In genomic region chr19:16593181-16593580, GRCh38 we compare ENCODE assay signal across 18 cellular contexts. TPM values are rescaled to one million over a fixed set of nuclear protein-coding genes. Genes with fewer than 3 reads are reported as not detected.
DNase-seq lines count a peak whose midpoint lies in the region; ATAC-seq, FAIRE-seq and TF ChIP-seq lines count a peak whose summit lies in the region.
"Had no signal": no experiment of that assay in that cellular context is flagged by ENCODE, and none has a peak within 500 bp of the region (broad histone marks: within the 10 kb centered on the region; RNA-seq: fewer than 3 reads in every experiment).

No MANE protein-coding gene starts in this region.

- no peak for ATAC-seq in PC-3
- ATAC-seq: HCT116, left lobe of liver had no signal

- H3K9me2 ChIP-seq in PC-3 (replicated peaks; ENCODE audit: low read length) = no peaks in the 10 kb centered on the region

- DNase-seq in GM10266 (ENCODE audit: extremely low spot score) (no peak), RPMI8226 (peak; percentile 63), immature natural killer cell (no peak), D721Med (ENCODE audit: insufficient read length, low spot score) (no peak), NOMO-1 treated with dmso at 0.1 percent for 144 hours (lab: John Stamatoyannopoulos, UW; ENCODE audit: unreplicated experiment) (no peak), HPDE6-E6E7 (ENCODE audit: extremely low spot score) (no peak), PC-3 (no peak)
- DNase-seq: activated CD4-positive, alpha-beta T cell treated with anti-CD3 and anti-CD28 coated beads, Interleukin-2, amount 10 ng/mL, durations not matched to agents 24 days and 14 days; activated T-cell treated with anti-CD3 and anti-CD28 coated beads, Interleukin-2, amount 50 U/mL, for 48 hours; anterior cingulate cortex; DMS153; MV-4-11; NCI-H774; SHP77 had no signal

- H4K20me1 ChIP-seq in BLaER1 (peaks cover 100% of the 10 kb centered on the region), PC-3 (ENCODE audit: low read length) (peaks cover 74% of the 10 kb centered on the region)

- no peaks in the 10 kb centered on the region for H3F3A ChIP-seq in PC-3 (ENCODE audit: low read length, unreplicated experiment)

- no peaks in the 10 kb centered on the region for H3K27me3 ChIP-seq in BLaER1
- no peaks in the 10 kb centered on the region for H3K27me3 ChIP-seq in PC-3 (ENCODE audit: low read length)

- H3K36me3 ChIP-seq in BLaER1 (no peaks in the 10 kb centered on the region), PC-3 (ENCODE audit: low read depth, low read length) (no peaks in the 10 kb centered on the region)

- H3K4me2 ChIP-seq in BLaER1 (peak overlapping the region; percentile 95), PC-3 (ENCODE audit: low read length) (no peak overlapping the region)

- no peak overlapping the region for H3K9ac ChIP-seq in BLaER1
- no peak overlapping the region for H3K9ac ChIP-seq in PC-3 (ENCODE audit: low read length)

- POLR2A ChIA-PET in PC-3 (lab: Charles Lee; ENCODE audit: unreplicated experiment) = no interaction called here

- H3K4me3 ChIP-seq in BLaER1 = no peak overlapping the region
- H3K4me3 ChIP-seq in PC-3 (ENCODE audit: low read length) = no peak overlapping the region

- peaks cover 98% of the 10 kb centered on the region for H3K79me2 ChIP-seq in PC-3 (ENCODE audit: low read length)

- peaks cover 4 to 22% (median 13%) of the 10 kb centered on the region in 3 donors for H3K27me3 Mint-ChIP-seq in immature natural killer cell (ENCODE audit: low read depth in 3 of 3)
- H3K27me3 Mint-ChIP-seq: activated CD4-positive, alpha-beta T cell treated with anti-CD3 and anti-CD28 coated beads, Interleukin-2, amount 10 ng/mL, durations not matched to agents 24 days and 14 days had no signal

- H3K36me3 Mint-ChIP-seq in immature natural killer cell = no peaks in the 10 kb centered on the region

- H3K9me3 Mint-ChIP-seq in immature natural killer cell = no peaks in the 10 kb centered on the region
- H3K9me3 Mint-ChIP-seq: activated CD4-positive, alpha-beta T cell treated with anti-CD3 and anti-CD28 coated beads, Interleukin-2, amount 10 ng/mL, durations not matched to agents 24 days and 14 days had no signal

- no peak for FAIRE-seq in D721Med (lab: Jason Lieb, UNC)
- FAIRE-seq: frontal cortex had no signal

- TF ChIP-seq CTCF in GM10266 (IDR thresholded peaks at IDR 0.05; ENCODE audit: control insufficient read depth, insufficient read depth, low read depth, missing control alignments) = peak; percentile 9
- TF ChIP-seq CTCF in D721Med (IDR thresholded peaks at IDR 0.05; ENCODE audit: insufficient read depth, missing control alignments) = no peak
- no peak for TF ChIP-seq CTCF in PC-3 (conservative IDR thresholded peaks at IDR 0.05; ENCODE audit: low read depth, low read length)

- H3K4me3 Mint-ChIP-seq in immature natural killer cell = peak overlapping the region in 4 of 5 donors; percentile 71 to 82 (median 80)

- no peak overlapping the region for H2AFZ ChIP-seq in PC-3 (ENCODE audit: low read length)

- peaks cover 86% of the 10 kb centered on the region for H3K4me1 ChIP-seq in BLaER1
- peaks cover 5% of the 10 kb centered on the region for H3K4me1 ChIP-seq in PC-3 (ENCODE audit: insufficient read depth, low read length)

- no TSS peak for BruUV-seq in PC-3 (replicated peaks; lab: Mats Ljungman, UMichigan)

- CTCF ChIA-PET in PC-3 (lab: Charles Lee) = no interaction called here

- H3K4me1 Mint-ChIP-seq in immature natural killer cell = peaks cover 69 to 70% of the 10 kb centered on the region in 2 donors

- intact Hi-C loops in PC-3 (cut with micrococcal nuclease) = no loop called here

- no peaks in the 10 kb centered on the region for H3K9me3 ChIP-seq in BLaER1
- no peaks in the 10 kb centered on the region for H3K9me3 ChIP-seq in PC-3 (ENCODE audit: low read length)

- peak overlapping the region in 5 of 6 donors; percentile 95 to 97 (median 96) for H3K27ac Mint-ChIP-seq in immature natural killer cell

- H3K27ac ChIP-seq in BLaER1 = no peak overlapping the region
- no peak overlapping the region for H3K27ac ChIP-seq in PC-3 (ENCODE audit: low read length)

RNA-seq across cellular contexts. Expression of gene SLC35E1, which starts 21.0 kb away (rescaled TPM):
- polyA plus RNA-seq in immature natural killer cell = 10 to 100 TPM; 14.9 to 21.8 (median 20.1) TPM
- total RNA-seq in PC-3 (2014; rRNA removed) = 52.6 and 62.3 TPM in 2 replicates

RNA-seq across cellular contexts. Expression of gene MED26, which starts 34.8 kb away (rescaled TPM):
- 1 to 10 TPM; 1.2 to 5.3 (median 2.0) TPM for polyA plus RNA-seq in immature natural killer cell
- total RNA-seq in PC-3 (2014; rRNA removed) = 17.5 and 17.7 TPM in 2 replicates

RNA-seq across cellular contexts. Expression of gene CHERP, which starts 50.9 kb away (rescaled TPM):
- 10 to 100 TPM in 1 of 3 donors, 1 to 10 TPM in 2; 1.6 to 19.9 (median 3.4) TPM for polyA plus RNA-seq in immature natural killer cell
- 13.4 and 24.2 TPM in 2 replicates for total RNA-seq in PC-3 (2014; rRNA removed)
